ENCODE assay signal across 1 cellular context in the genomic region with DNA sequence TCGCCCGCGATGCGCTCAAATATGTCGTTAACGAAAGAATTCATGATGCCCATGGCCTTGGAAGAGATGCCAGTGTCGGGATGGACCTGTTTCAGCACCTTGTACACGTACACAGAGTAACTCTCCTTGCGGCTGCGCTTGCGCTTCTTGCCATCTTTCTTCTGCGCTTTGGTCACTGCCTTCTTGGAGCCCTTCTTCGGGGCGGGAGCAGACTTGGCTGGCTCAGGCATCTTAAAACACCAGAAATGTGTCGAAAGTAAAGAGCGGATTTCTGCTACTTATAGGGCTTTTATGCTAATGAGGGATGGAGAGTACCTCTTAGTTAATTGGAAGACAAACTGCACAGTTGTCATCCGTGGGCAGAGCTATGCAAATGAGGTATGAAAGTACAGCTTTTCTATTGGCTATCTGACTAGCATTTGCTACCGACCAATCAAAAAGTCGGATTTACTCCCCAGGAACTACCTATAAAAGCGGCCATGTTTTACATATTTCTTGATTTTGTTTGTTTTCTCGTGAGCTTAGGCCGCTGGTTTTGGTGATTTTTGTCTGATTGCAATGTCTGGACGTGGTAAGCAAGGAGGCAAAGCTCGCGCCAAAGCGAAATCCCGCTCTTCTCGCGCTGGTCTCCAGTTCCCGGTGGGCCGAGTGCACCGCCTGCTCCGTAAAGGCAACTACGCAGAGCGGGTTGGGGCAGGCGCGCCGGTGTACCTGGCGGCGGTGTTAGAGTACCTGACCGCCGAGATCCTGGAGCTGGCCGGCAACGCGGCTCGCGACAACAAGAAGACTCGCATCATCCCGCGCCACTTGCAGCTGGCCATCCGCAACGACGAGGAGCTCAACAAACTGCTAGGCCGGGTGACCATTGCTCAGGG.
TF ChIP-seq lines count a peak whose summit lies in the region.

No MANE protein-coding gene starts in this region.

TF ChIP-seq in K562, 482 proteins besides CTCF, POLR2A, EP300 and RAD21 (continued from another document and continues in another):
- TF ChIP-seq, protein P1, sequence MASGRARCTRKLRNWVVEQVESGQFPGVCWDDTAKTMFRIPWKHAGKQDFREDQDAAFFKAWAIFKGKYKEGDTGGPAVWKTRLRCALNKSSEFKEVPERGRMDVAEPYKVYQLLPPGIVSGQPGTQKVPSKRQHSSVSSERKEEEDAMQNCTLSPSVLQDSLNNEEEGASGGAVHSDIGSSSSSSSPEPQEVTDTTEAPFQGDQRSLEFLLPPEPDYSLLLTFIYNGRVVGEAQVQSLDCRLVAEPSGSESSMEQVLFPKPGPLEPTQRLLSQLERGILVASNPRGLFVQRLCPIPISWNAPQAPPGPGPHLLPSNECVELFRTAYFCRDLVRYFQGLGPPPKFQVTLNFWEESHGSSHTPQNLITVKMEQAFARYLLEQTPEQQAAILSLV (tag; IDR thresholded peaks at IDR 0.05), result no peak
- TF ChIP-seq ZNF12 (CRISPR knock-in tag; IDR thresholded peaks at IDR 0.05) (no peak; the same call in 1 of the 2 replicates), NFE2 (IDR thresholded peaks at IDR 0.05; ENCODE audit: low read depth) (peak; percentile 12), NELFE (IDR thresholded peaks at IDR 0.05; ENCODE audit: insufficient read depth, insufficient read length) (peak; percentile 24), GATA2 (CRISPR knock-in tag; IDR thresholded peaks at IDR 0.05) (no peak), CC2D1A (IDR thresholded peaks at IDR 0.05) (peak; percentile 82; the same call in 1 of the 2 replicates), FOXM1 (IDR thresholded peaks at IDR 0.05; ENCODE audit: low read depth) (no peak), FOXM1 (CRISPR knock-in tag; IDR thresholded peaks at IDR 0.05; ENCODE audit: low read depth) (no peak; the same call in none of the 2 replicates), RBM22 (IDR thresholded peaks at IDR 0.05; ENCODE audit: low read depth, low read length, poor library complexity, severe bottlenecking) (peak; percentile 94), BRCA1 (IDR thresholded peaks at IDR 0.05) (no peak), BRCA1 (CRISPR knock-in tag; IDR thresholded peaks at IDR 0.05) (no peak), HDAC2 (IDR thresholded peaks at IDR 0.05) (peak; percentile 68; the same call in 1 of the 2 replicates), FOXP1 (CRISPR knock-in tag; IDR thresholded peaks at IDR 0.05) (peak; percentile 93), RFX1 (IDR thresholded peaks at IDR 0.05) (no peak), MCM2 (IDR thresholded peaks at IDR 0.05; ENCODE audit: low read depth) (no peak), NR4A1 (CRISPR knock-in tag; IDR thresholded peaks at IDR 0.05) (no peak), NR4A1 (tag; IDR thresholded peaks at IDR 0.05) (no peak), ZNF717 (CRISPR knock-in tag; IDR thresholded peaks at IDR 0.05) (no peak), CCAR2 (IDR thresholded peaks at IDR 0.05; ENCODE audit: low read depth, low read length) (no peak), ARNT (IDR thresholded peaks at IDR 0.05) (no peak; a peak in 1 of 4 replicates), ZNF695 (CRISPR knock-in tag; IDR thresholded peaks at IDR 0.05) (no peak), ZBTB8A (IDR thresholded peaks at IDR 0.05; ENCODE audit: partially characterized antibody) (no peak), PRMT5 (CRISPR knock-in tag; IDR thresholded peaks at IDR 0.05) (peak; percentile 76; the same call in 1 of the 2 replicates), FOXK2 (conservative IDR thresholded peaks at IDR 0.05 in 1 of 2, IDR thresholded peaks at IDR 0.05 in 1 of 2; ENCODE audit: low read depth in 2 of 2) (peak in 1 of 2 experiments; percentile 73; a peak in 3 of 4 replicates), ARID1B (IDR thresholded peaks at IDR 0.05) (peak; percentile 38; the same call in 1 of the 2 replicates), CEBPB (tag; IDR thresholded peaks at IDR 0.05) (0 out of 2 replicates have a peak, but pooled peaks have one; percentile 50), MYNN (IDR thresholded peaks at IDR 0.05) (peak; percentile 23; the same call in 1 of the 2 replicates), MYNN (CRISPR knock-in tag; IDR thresholded peaks at IDR 0.05) (no peak), ZNF134 (CRISPR knock-in tag; conservative IDR thresholded peaks at IDR 0.05) (no peak), ZNF316 (IDR thresholded peaks at IDR 0.05) (no peak; the same call in 1 of the 2 replicates), ZNF79 (CRISPR knock-in tag; IDR thresholded peaks at IDR 0.05; ENCODE audit: low read depth) (no peak), BCL6 (CRISPR knock-in tag; IDR thresholded peaks at IDR 0.05) (no peak), OTX1 (CRISPR knock-in tag; IDR thresholded peaks at IDR 0.05) (peak; percentile 63; the same call in 1 of the 2 replicates), HNRNPLL (IDR thresholded peaks at IDR 0.05; ENCODE audit: low read depth, low read length, poor library complexity, severe bottlenecking) (peak; percentile 97), RBM15 (IDR thresholded peaks at IDR 0.05; ENCODE audit: insufficient read depth, low read length) (no peak), SP1 (CRISPR knock-in tag; IDR thresholded peaks at IDR 0.05) (peak; percentile 93), ZNF282 (CRISPR knock-in tag; IDR thresholded peaks at IDR 0.05) (no peak), ZNF253 (CRISPR knock-in tag; conservative IDR thresholded peaks at IDR 0.05) (no peak), ZC3H8 (IDR thresholded peaks at IDR 0.05) (no peak; the same call in 1 of the 2 replicates), MCM7 (IDR thresholded peaks at IDR 0.05) (no peak), RFX5 (IDR thresholded peaks at IDR 0.05; ENCODE audit: low read depth, low read length) (no peak), ZNF668 (CRISPR knock-in tag; IDR thresholded peaks at IDR 0.05) (no peak)
- TF ChIP-seq, protein P2, sequence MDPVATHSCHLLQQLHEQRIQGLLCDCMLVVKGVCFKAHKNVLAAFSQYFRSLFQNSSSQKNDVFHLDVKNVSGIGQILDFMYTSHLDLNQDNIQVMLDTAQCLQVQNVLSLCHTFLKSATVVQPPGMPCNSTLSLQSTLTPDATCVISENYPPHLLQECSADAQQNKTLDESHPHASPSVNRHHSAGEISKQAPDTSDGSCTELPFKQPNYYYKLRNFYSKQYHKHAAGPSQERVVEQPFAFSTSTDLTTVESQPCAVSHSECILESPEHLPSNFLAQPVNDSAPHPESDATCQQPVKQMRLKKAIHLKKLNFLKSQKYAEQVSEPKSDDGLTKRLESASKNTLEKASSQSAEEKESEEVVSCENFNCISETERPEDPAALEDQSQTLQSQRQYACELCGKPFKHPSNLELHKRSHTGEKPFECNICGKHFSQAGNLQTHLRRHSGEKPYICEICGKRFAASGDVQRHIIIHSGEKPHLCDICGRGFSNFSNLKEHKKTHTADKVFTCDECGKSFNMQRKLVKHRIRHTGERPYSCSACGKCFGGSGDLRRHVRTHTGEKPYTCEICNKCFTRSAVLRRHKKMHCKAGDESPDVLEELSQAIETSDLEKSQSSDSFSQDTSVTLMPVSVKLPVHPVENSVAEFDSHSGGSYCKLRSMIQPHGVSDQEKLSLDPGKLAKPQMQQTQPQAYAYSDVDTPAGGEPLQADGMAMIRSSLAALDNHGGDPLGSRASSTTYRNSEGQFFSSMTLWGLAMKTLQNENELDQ (CRISPR knock-in tag; IDR thresholded peaks at IDR 0.05; ENCODE audit: borderline replicate concordance), result peak; percentile 94
- TF ChIP-seq, protein P3, sequence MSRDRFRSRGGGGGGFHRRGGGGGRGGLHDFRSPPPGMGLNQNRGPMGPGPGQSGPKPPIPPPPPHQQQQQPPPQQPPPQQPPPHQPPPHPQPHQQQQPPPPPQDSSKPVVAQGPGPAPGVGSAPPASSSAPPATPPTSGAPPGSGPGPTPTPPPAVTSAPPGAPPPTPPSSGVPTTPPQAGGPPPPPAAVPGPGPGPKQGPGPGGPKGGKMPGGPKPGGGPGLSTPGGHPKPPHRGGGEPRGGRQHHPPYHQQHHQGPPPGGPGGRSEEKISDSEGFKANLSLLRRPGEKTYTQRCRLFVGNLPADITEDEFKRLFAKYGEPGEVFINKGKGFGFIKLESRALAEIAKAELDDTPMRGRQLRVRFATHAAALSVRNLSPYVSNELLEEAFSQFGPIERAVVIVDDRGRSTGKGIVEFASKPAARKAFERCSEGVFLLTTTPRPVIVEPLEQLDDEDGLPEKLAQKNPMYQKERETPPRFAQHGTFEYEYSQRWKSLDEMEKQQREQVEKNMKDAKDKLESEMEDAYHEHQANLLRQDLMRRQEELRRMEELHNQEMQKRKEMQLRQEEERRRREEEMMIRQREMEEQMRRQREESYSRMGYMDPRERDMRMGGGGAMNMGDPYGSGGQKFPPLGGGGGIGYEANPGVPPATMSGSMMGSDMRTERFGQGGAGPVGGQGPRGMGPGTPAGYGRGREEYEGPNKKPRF (IDR thresholded peaks at IDR 0.05; ENCODE audit: low read depth, low read length), result no peak
- TF ChIP-seq, protein P4, sequence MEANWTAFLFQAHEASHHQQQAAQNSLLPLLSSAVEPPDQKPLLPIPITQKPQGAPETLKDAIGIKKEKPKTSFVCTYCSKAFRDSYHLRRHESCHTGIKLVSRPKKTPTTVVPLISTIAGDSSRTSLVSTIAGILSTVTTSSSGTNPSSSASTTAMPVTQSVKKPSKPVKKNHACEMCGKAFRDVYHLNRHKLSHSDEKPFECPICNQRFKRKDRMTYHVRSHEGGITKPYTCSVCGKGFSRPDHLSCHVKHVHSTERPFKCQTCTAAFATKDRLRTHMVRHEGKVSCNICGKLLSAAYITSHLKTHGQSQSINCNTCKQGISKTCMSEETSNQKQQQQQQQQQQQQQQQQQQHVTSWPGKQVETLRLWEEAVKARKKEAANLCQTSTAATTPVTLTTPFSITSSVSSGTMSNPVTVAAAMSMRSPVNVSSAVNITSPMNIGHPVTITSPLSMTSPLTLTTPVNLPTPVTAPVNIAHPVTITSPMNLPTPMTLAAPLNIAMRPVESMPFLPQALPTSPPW (CRISPR knock-in tag; IDR thresholded peaks at IDR 0.05), result peak; percentile 44; the same call in 1 of the 2 replicates
- TF ChIP-seq, protein P5, sequence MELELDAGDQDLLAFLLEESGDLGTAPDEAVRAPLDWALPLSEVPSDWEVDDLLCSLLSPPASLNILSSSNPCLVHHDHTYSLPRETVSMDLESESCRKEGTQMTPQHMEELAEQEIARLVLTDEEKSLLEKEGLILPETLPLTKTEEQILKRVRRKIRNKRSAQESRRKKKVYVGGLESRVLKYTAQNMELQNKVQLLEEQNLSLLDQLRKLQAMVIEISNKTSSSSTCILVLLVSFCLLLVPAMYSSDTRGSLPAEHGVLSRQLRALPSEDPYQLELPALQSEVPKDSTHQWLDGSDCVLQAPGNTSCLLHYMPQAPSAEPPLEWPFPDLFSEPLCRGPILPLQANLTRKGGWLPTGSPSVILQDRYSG (tag; conservative IDR thresholded peaks at IDR 0.05; ENCODE audit: low read depth), result no peak
- TF ChIP-seq, protein P6, sequence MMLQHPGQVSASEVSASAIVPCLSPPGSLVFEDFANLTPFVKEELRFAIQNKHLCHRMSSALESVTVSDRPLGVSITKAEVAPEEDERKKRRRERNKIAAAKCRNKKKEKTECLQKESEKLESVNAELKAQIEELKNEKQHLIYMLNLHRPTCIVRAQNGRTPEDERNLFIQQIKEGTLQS (IDR thresholded peaks at IDR 0.05), result no peak
- TF ChIP-seq, protein P6 (CRISPR knock-in tag; conservative IDR thresholded peaks at IDR 0.05), result peak; percentile 74
- TF ChIP-seq, protein P7, sequence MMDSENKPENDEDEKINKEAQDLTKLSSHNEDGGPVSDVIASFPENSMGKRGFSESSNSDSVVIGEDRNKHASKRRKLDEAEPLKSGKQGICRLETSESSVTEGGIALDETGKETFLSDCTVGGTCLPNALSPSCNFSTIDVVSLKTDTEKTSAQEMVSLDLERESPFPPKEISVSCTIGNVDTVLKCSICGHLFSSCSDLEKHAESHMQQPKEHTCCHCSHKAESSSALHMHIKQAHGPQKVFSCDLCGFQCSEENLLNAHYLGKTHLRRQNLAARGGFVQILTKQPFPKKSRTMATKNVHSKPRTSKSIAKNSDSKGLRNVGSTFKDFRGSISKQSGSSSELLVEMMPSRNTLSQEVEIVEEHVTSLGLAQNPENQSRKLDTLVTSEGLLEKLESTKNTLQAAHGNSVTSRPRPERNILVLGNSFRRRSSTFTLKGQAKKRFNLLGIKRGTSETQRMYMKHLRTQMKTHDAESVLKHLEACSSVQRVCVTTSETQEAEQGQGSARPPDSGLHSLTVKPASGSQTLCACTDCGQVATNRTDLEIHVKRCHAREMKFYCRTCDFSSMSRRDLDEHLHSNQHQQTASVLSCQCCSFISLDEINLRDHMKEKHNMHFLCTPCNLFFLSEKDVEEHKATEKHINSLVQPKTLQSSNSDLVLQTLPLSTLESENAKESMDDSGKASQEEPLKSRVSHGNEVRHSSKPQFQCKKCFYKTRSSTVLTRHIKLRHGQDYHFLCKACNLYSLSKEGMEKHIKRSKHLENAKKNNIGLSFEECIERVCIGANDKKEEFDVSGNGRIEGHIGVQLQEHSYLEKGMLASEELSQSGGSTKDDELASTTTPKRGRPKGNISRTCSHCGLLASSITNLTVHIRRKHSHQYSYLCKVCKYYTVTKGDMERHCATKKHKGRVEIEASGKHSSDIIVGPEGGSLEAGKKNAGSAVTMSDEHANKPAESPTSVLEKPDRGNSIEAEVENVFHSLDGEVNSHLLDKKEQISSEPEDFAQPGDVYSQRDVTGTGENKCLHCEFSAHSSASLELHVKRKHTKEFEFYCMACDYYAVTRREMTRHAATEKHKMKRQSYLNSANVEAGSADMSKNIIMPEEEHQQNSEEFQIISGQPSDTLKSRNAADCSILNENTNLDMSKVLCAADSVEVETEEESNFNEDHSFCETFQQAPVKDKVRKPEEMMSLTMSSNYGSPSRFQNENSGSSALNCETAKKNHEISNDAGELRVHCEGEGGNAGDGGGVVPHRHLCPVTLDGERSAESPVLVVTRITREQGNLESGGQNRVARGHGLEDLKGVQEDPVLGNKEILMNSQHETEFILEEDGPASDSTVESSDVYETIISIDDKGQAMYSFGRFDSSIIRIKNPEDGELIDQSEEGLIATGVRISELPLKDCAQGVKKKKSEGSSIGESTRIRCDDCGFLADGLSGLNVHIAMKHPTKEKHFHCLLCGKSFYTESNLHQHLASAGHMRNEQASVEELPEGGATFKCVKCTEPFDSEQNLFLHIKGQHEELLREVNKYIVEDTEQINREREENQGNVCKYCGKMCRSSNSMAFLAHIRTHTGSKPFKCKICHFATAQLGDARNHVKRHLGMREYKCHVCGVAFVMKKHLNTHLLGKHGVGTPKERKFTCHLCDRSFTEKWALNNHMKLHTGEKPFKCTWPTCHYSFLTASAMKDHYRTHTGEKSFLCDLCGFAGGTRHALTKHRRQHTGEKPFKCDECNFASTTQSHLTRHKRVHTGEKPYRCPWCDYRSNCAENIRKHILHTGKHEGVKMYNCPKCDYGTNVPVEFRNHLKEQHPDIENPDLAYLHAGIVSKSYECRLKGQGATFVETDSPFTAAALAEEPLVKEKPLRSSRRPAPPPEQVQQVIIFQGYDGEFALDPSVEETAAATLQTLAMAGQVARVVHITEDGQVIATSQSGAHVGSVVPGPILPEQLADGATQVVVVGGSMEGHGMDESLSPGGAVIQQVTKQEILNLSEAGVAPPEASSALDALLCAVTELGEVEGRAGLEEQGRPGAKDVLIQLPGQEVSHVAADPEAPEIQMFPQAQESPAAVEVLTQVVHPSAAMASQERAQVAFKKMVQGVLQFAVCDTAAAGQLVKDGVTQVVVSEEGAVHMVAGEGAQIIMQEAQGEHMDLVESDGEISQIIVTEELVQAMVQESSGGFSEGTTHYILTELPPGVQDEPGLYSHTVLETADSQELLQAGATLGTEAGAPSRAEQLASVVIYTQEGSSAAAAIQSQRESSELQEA (IDR thresholded peaks at IDR 0.05; ENCODE audit: low read depth), result no peak
